ENCODE assay signal across 8 cellular contexts in genomic region chr22:20857838-20858614, GRCh38. TPM values are rescaled to one million over a fixed set of nuclear protein-coding genes. Genes with fewer than 3 reads are reported as not detected.
DNase-seq lines count a peak whose midpoint lies in the region; ATAC-seq and TF ChIP-seq lines count a peak whose summit lies in the region.

No MANE protein-coding gene starts in this region.

- peaks cover 0 to 2% of the 10 kb centered on the region in 2 donors for H3K4me1 ChIP-seq in aorta (ENCODE audit: control insufficient read depth in 1 of 2, insufficient read depth in 2 of 2, low read length in 2 of 2)

- DNase-seq in GM13977 (ENCODE audit: low spot score): peak; percentile 89
- DNase-seq in NCI-H1417 (lab: John Stamatoyannopoulos, UW): peak; percentile 69 to 92 (median 90)
- DNase-seq in T-helper 22 cell (ENCODE audit: low read depth): peak; percentile 75
- DNase-seq in astrocyte of the cerebellum (ENCODE audit: low read depth): peak; percentile 76
- peak; percentile 40 to 77 for DNase-seq in hippocampal formation (lab: John Stamatoyannopoulos, UW)
- DNase-seq in renal cortical epithelial cell (ENCODE audit: low read depth): peak; percentile 44
- peak; percentile 93 to 96 for DNase-seq in aorta

- WGBS in aorta, 2 donors: 0 to 1% methylated on average over 36 to 38 of the region's 38 CpGs

- ATAC-seq in HG02763 (IDR thresholded peaks at IDR 0.05; ENCODE audit: unreplicated experiment) (peak; percentile 50), aorta (ENCODE audit: low FRiP score) (peak; percentile 86)

- TF ChIP-seq CTCF in GM13977 (IDR thresholded peaks at IDR 0.05; ENCODE audit: extremely low read depth, insufficient read depth, missing control alignments) (no peak), astrocyte of the cerebellum (IDR thresholded peaks at IDR 0.05; ENCODE audit: low read depth, low read length, missing control alignments) (no peak)

- H3K9me3 ChIP-seq in aorta (ENCODE audit: control insufficient read depth, low read length): no peaks in the 10 kb centered on the region

- in situ Hi-C loops in GM13977 (cut with MboI; ENCODE audit: low pct_unique_long_range_greater_than_20kb, low sequenced_read_pairs, unreplicated experiment): no loop called here
- in situ Hi-C loops in astrocyte of the cerebellum (cut with HindIII; ENCODE audit: low sequenced_read_pairs): no loop called here

- H3K4me3 ChIP-seq in astrocyte of the cerebellum (ENCODE audit: low read depth, low read length): peak overlapping the region; percentile 68
- H3K4me3 ChIP-seq in aorta (ENCODE audit: low read length in 2 of 2): peak overlapping the region; percentile 62 to 79

- H3K27me3 ChIP-seq in aorta (ENCODE audit: control insufficient read depth in 1 of 2, insufficient read depth in 2 of 2, low read length in 1 of 2): no peaks in the 10 kb centered on the region

- intact Hi-C loops in aorta (cut with DNase I): no loop called here

- H3K27ac ChIP-seq in aorta (ENCODE audit: low read depth in 1 of 2, low read length in 2 of 2): peak overlapping the region in 1 of 2 donors; percentile 60

- no peaks in the 10 kb centered on the region for H3K36me3 ChIP-seq in aorta (ENCODE audit: control insufficient read depth in 1 of 2, insufficient read depth in 2 of 2, low read length in 1 of 2)

RNA-seq across cellular contexts. Expression of gene PI4KA, which starts 0.6 kb away (rescaled TPM):
- total RNA-seq in renal cortical epithelial cell: 13.4 and 58.2 TPM in 2 replicates
- total RNA-seq in aorta: 100 to 1,000 TPM in 1 of 2 donors, 10 to 100 TPM in 1; 88.6 to 107 TPM
- 10 to 100 TPM; 21.9 to 61.0 TPM for polyA plus RNA-seq in aorta

RNA-seq across cellular contexts. Expression of gene SNAP29, which starts 0.8 kb away (rescaled TPM):
- total RNA-seq in renal cortical epithelial cell (5.2 and 12.9 TPM in 2 replicates), aorta (10 to 100 TPM; 21.7 to 25.5 TPM)
- 10 to 100 TPM; 19.2 to 22.9 TPM for polyA plus RNA-seq in aorta

RNA-seq across cellular contexts. Expression of gene CRKL, which starts 59.2 kb away (rescaled TPM):
- total RNA-seq in renal cortical epithelial cell: 48.1 and 66.8 TPM in 2 replicates
- 10 to 100 TPM; 36.2 to 45.9 TPM for total RNA-seq in aorta
- 10 to 100 TPM in 1 of 2 donors, 1 to 10 TPM in 1; 9.5 to 14.4 TPM for polyA plus RNA-seq in aorta

Comparison
In these comparisons a context has a peak if more than half of its experiments do, and no peak if none do; other contexts are left out.
1. DNase-seq: peak in every context shown above with its lines; median percentile 94 in aorta; 90 in NCI-H1417; 89 in GM13977; 76 in astrocyte of the cerebellum; 75 in T-helper 22 cell; 58 in hippocampal formation; 44 in renal cortical epithelial cell.